29 cellular contexts compared by ENCODE assay signal in genomic region chr9:8766096-8766495, GRCh38.
"Had no signal": no experiment of that assay in that cellular context is flagged by ENCODE, and none has a peak within 500 bp of the region (broad histone marks: within the 10 kb centered on the region; RNA-seq: fewer than 3 reads in every experiment).

No MANE protein-coding gene starts in this region.

- H3K4me3 ChIP-seq: body of pancreas, cardiac muscle cell, colonic mucosa, esophagus squamous epithelium had no signal

- FAIRE-seq: endometrium, endothelial cell of umbilical vein, frontal cortex had no signal

- H3K27me3 ChIP-seq: body of pancreas, cardiac muscle cell, colonic mucosa, esophagus squamous epithelium had no signal

- H3K36me3 ChIP-seq: cardiac muscle cell, colonic mucosa, esophagus squamous epithelium had no signal

- DNase-seq: activated CD4-positive, alpha-beta memory T cell treated with anti-CD3 and anti-CD28 coated beads, Interleukin-2, amount 10 ng/mL, durations not matched to agents 7 days and 5 days; activated CD4-positive, alpha-beta T cell treated with anti-CD3 and anti-CD28 coated beads for 1 hour; activated CD4-positive, alpha-beta T cell treated with anti-CD3 and anti-CD28 coated beads for 4 hours; activated CD4-positive, alpha-beta T cell treated with anti-CD3 and anti-CD28 coated beads, Interleukin-2, amount 10 ng/mL, durations not matched to agents 7 days and 5 days; activated CD4-positive, alpha-beta T cell treated with anti-CD3 and anti-CD28 coated beads, Interleukin-2, amount 50 U/mL, for 4 hours; activated CD8-positive, alpha-beta memory T cell treated with anti-CD3 and anti-CD28 coated beads, Interleukin-2, amount 50 U/mL, for 48 hours; activated gamma-delta T cell; activated naive CD4-positive, alpha-beta T cell; activated naive CD4-positive, alpha-beta T cell treated with anti-CD3 and anti-CD28 coated beads, Interleukin-2, amount 10 ng/mL, durations not matched to agents 7 days and 5 days; activated naive CD8-positive, alpha-beta T cell treated with anti-CD3 and anti-CD28 coated beads, Interleukin-2, amount 10 ng/mL, durations not matched to agents 7 days and 5 days; activated T-cell treated with anti-CD3 and anti-CD28 coated beads for 4 hours; activated T-cell treated with anti-CD3 and anti-CD28 coated beads, Interleukin-2, amount 50 U/mL, for 24 hours; activated T-cell treated with anti-CD3 and anti-CD28 coated beads, Interleukin-2, amount 50 U/mL, for 72 hours; amniotic stem cell; aorta; body of pancreas; central memory CD4-positive, alpha-beta T cell; cerebellar nuclear complex; colonic mucosa; effector CD8-positive, alpha-beta T cell; esophagus squamous epithelium; head of caudate nucleus; T-helper 2 cell had no signal

- ATAC-seq: activated naive CD4-positive, alpha-beta T cell treated with anti-CD3 and anti-CD28 coated beads, Interleukin-2, amount 50 U/mL, for 72 hours; activated T-cell treated with anti-CD3 and anti-CD28 coated beads, Interleukin-2, amount 50 U/mL, for 72 hours; body of pancreas; WTC11 had no signal
